In the genomic region with DNA sequence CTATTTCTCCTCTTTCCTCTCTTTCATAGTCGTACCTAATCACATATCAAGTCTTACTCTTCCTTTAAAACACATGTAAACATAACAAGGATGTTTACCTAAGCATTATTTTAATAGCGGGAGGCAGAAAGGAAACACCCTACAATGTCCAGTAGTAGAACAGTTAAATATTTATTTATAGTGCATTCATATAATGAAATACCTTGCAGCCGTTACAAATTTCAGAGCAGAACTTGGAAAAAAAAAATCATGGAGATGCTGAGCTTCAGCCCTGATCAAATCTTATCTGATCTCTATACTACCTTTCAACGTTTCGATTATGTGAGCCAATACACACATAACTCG, we compare ENCODE assay signal across 1 cellular context.
TF ChIP-seq lines count a peak whose summit lies in the region.

No MANE protein-coding gene starts in this region.

TF ChIP-seq in GM12878, 131 proteins besides CTCF, POLR2A, EP300 and RAD21:
- TF ChIP-seq CEBPZ (IDR thresholded peaks at IDR 0.05; ENCODE audit: low read depth, low read length) (no peak), TCF12 (IDR thresholded peaks at IDR 0.05; ENCODE audit: low read depth, low read length) (no peak), PAX8 (IDR thresholded peaks at IDR 0.05) (no peak), SREBF1 (IDR thresholded peaks at IDR 0.05; ENCODE audit: low read length) (no peak), ATF2 (IDR thresholded peaks at IDR 0.05; ENCODE audit: low read length) (no peak; the same call in 1 of the 2 replicates), PAX5 (IDR thresholded peaks at IDR 0.05; ENCODE audit: borderline replicate concordance, low read depth, low read length) (no peak), POLR2AphosphoS2 (IDR thresholded peaks at IDR 0.05; ENCODE audit: low read depth, low read length) (no peak), CBX3 (IDR thresholded peaks at IDR 0.05; ENCODE audit: borderline replicate concordance, low read depth) (no peak), PKNOX1 (IDR thresholded peaks at IDR 0.05) (no peak)
TF ChIP-seq in GM12878: peak in this region for 0.
